ENCODE assay signal across 9 cellular contexts in the genomic region with DNA sequence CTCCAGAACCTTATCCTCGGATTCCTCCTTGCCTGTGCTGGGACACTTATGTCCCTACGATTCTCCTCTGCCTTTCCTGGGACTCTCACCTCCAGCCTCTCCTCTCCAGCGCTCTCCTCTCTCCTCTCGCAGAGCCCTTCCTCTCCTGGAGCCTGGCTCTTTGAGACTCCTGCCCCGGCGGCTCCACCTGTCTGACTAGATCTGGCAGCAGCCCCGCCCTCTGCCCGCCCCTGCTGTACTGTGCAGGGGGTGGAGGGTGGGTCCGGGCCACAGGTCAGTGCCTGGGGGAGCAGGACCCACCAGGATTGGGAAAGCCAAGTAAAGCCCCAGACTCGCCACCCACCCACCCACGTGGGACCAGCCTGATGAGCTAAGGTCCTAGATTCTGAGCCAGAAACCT. TPM values are rescaled to one million over a fixed set of nuclear protein-coding genes. Genes with fewer than 3 reads are reported as not detected.
DNase-seq lines count a peak whose midpoint lies in the region; ATAC-seq, FAIRE-seq and TF ChIP-seq lines count a peak whose summit lies in the region.
"Had no signal": no experiment of that assay in that cellular context is flagged by ENCODE, and none has a peak within 500 bp of the region (broad histone marks: within the 10 kb centered on the region; RNA-seq: fewer than 3 reads in every experiment).

No MANE protein-coding gene starts in this region.

- H3K27me3 Mint-ChIP-seq in IgD-negative memory B cell (no peaks in the 10 kb centered on the region), mesothelial cell of epicardium (ENCODE audit: low read depth) (no peaks in the 10 kb centered on the region)

- in situ Hi-C loops in mammary epithelial cell (cut with MboI; ENCODE audit: low sequenced_read_pairs in 2 of 2): no loop called here

- no peaks in the 10 kb centered on the region for H3K27me3 ChIP-seq in mammary epithelial cell (ENCODE audit: insufficient read depth, low read length)

- H3K4me1 ChIP-seq in mammary epithelial cell (ENCODE audit: insufficient read depth, low read length): peaks cover 31% of the 10 kb centered on the region

- no TSS peak for BruUV-seq in mammary epithelial cell (replicated peaks; lab: Mats Ljungman, UMichigan)

- H3K4me1 Mint-ChIP-seq in IgD-negative memory B cell (peaks cover 19 to 24% (median 21%) of the 10 kb centered on the region in 3 donors), mesothelial cell of epicardium (peaks cover 34% of the 10 kb centered on the region)

- H3K79me2 ChIP-seq in mammary epithelial cell (ENCODE audit: insufficient read depth, low read length): peaks cover 69% of the 10 kb centered on the region

- H3K9ac ChIP-seq in mammary epithelial cell (ENCODE audit: insufficient read depth, low read length): peak overlapping the region; percentile 36

- intact Hi-C loops in mammary epithelial cell (cut with micrococcal nuclease) (loop anchor here (5.0 to 10.0 kb wide), 3 partner anchors 166 to 451 kb away; partner anchors contain the start of gene PTPRF), posterior cingulate gyrus (cut with DNase I) (no loop called here)

- H3K36me3 Mint-ChIP-seq in IgD-negative memory B cell (no peaks in the 10 kb centered on the region), mesothelial cell of epicardium (peaks cover 21% of the 10 kb centered on the region)

- H3K4me3 ChIP-seq in AG10803 (ENCODE audit: low read length): peak overlapping the region; percentile 92
- H3K4me3 ChIP-seq in mammary epithelial cell (replicated peaks in 1 of 3; ENCODE audit: insufficient read depth in 1 of 3, low read depth in 2 of 3, low read length in 3 of 3): peak overlapping the region; percentile 76 to 81 (median 80)

- H3K27ac ChIP-seq in mammary epithelial cell (ENCODE audit: insufficient read depth, low read depth, low read length): no peak overlapping the region

- WGBS in mammary epithelial cell (ENCODE audit: low coverage, missing lambda C conversion rate): 28% methylated on average over 3 of the region's 11 CpGs

- peak overlapping the region; percentile 92 for H3K4me2 ChIP-seq in mammary epithelial cell (ENCODE audit: insufficient read depth, low read depth, low read length)

- dilution Hi-C loops in mammary epithelial cell (cut with HindIII; ENCODE audit: low sequenced_read_pairs): no loop called here

- peak overlapping the region in 2 of 3 donors; percentile 87 to 89 for H3K27ac Mint-ChIP-seq in IgD-negative memory B cell
- H3K27ac Mint-ChIP-seq in mesothelial cell of epicardium: peak overlapping the region; percentile 82

- CTCF ChIA-PET in mammary epithelial cell (lab: Charles Lee; ENCODE audit: low non-redundant PET): no interaction called here

- TF ChIP-seq CTCF in AG10803 (conservative IDR thresholded peaks at IDR 0.05; ENCODE audit: low read length) (no peak), mammary epithelial cell (conservative IDR thresholded peaks at IDR 0.05 in 1 of 2, IDR thresholded peaks at IDR 0.05 in 1 of 2; ENCODE audit: extremely low read depth in 1 of 2, insufficient read depth in 1 of 2, low read depth in 1 of 2, low read length in 2 of 2) (no peak), mesothelial cell of epicardium (IDR thresholded peaks at IDR 0.05; ENCODE audit: unreplicated experiment) (no peak)

- no peak for FAIRE-seq in HTR-8/SVneo (lab: Jason Lieb, UNC)
- FAIRE-seq: endometrium had no signal

- no peaks in the 10 kb centered on the region for H4K20me1 ChIP-seq in mammary epithelial cell (ENCODE audit: insufficient read depth, low read length)

- no peak overlapping the region for H2AFZ ChIP-seq in mammary epithelial cell (ENCODE audit: low read depth, low read length)

- H3K9me3 Mint-ChIP-seq in IgD-negative memory B cell (no peaks in the 10 kb centered on the region), mesothelial cell of epicardium (no peaks in the 10 kb centered on the region)

- H3K4me3 Mint-ChIP-seq in IgD-negative memory B cell: peak overlapping the region; percentile 88 to 95 (median 93)
- H3K4me3 Mint-ChIP-seq in mesothelial cell of epicardium: peak overlapping the region; percentile 76

- DNase-seq in AG10803 (ENCODE audit: low read depth) (no peak), mammary epithelial cell (peak; percentile 56), mesothelial cell of epicardium (ENCODE audit: low spot score in 2 of 2, unreplicated experiment in 2 of 2) (peak in 1 of 2 experiments; percentile 51), HTR-8/SVneo (ENCODE audit: insufficient read length, low spot score) (no peak), posterior cingulate gyrus (no peak), amniotic stem cell (lab: John Stamatoyannopoulos, UW) (no peak)

- ATAC-seq in HG03095 (IDR thresholded peaks at IDR 0.05; ENCODE audit: unreplicated experiment): no peak

- H3K9me3 ChIP-seq in mammary epithelial cell (replicated peaks; ENCODE audit: insufficient read depth, low read length): no peaks in the 10 kb centered on the region

- H3K36me3 ChIP-seq in mammary epithelial cell (ENCODE audit: insufficient read depth, low read length): peaks cover 32% of the 10 kb centered on the region

RNA-seq across cellular contexts. Expression of gene ELOVL1, which starts 1.6 kb away (rescaled TPM):
- polyA plus RNA-seq in IgD-negative memory B cell: 69.6 TPM
- total RNA-seq in mammary epithelial cell: 100 to 1,000 TPM in 1 of 2 donors, 10 to 100 TPM in 1; 34.7 to 137 TPM
- 264 TPM for polyA plus RNA-seq in mammary epithelial cell
- 136 TPM for polyA minus RNA-seq in mammary epithelial cell
- 40.3 to 42.4 TPM (median 41.4 TPM) in 3 replicates for total RNA-seq in mesothelial cell of epicardium

RNA-seq across cellular contexts. Expression of gene CDC20, which starts 7.4 kb away (rescaled TPM):
- polyA plus RNA-seq in IgD-negative memory B cell (0.58 TPM), mammary epithelial cell (215 TPM)
- total RNA-seq in mammary epithelial cell (100 to 1,000 TPM in 1 of 2 donors, 1 to 10 TPM in 1; 1.7 to 121 TPM), mesothelial cell of epicardium (32.0 to 33.4 TPM (median 32.4 TPM) in 3 replicates)
- polyA minus RNA-seq in mammary epithelial cell: 326 TPM

RNA-seq across cellular contexts. Expression of gene MED8, which starts 23.4 kb away (rescaled TPM):
- polyA plus RNA-seq in IgD-negative memory B cell: 45.4 TPM
- 10 to 100 TPM; 34.7 to 44.3 TPM for total RNA-seq in mammary epithelial cell
- 20.4 TPM for polyA plus RNA-seq in mammary epithelial cell
- 23.8 TPM for polyA minus RNA-seq in mammary epithelial cell
- total RNA-seq in mesothelial cell of epicardium: 29.8 to 32.4 TPM (median 30.4 TPM) in 3 replicates

RNA-seq across cellular contexts. Expression of gene SZT2, which starts 23.5 kb away (rescaled TPM):
- polyA plus RNA-seq in IgD-negative memory B cell: 8.0 TPM
- total RNA-seq in mammary epithelial cell: 10 to 100 TPM; 31.2 to 50.1 TPM
- polyA plus RNA-seq in mammary epithelial cell: 7.6 TPM
- polyA minus RNA-seq in mammary epithelial cell: 94.0 TPM
- total RNA-seq in mesothelial cell of epicardium: 80.1 to 97.4 TPM (median 83.7 TPM) in 3 replicates

RNA-seq across cellular contexts. Expression of gene MPL, which starts 28.6 kb away (rescaled TPM):
- polyA plus RNA-seq in IgD-negative memory B cell (not detected), mammary epithelial cell (0.07 TPM)
- total RNA-seq in mammary epithelial cell (under 1 TPM; 0.17 to 0.49 TPM), mesothelial cell of epicardium (0.50 to 0.53 TPM in 2 of 3 replicates, not detected in the other)
- polyA minus RNA-seq in mammary epithelial cell: not detected
